ENCODE assay signal across 1 cellular context in the genomic region with DNA sequence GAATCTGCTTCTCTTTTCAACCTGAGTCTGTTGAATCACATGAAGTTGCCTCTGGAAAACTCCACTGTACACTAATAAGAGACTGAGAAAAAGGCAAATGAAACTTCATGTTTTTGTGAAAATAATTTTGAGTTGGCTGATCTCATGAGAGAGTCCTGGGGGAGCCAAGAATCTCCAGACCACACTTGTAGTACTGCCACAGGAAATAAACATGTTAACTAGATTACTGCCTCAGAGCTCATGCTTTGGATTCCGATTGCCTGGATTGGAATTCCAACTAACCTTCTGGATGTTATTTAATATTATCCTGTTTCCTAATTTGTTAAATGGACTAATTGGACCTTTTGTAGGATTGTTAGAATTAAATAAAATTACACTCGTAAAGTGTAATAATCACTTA.
TF ChIP-seq lines count a peak whose summit lies in the region.

No MANE protein-coding gene starts in this region.

TF ChIP-seq in IMR-90, 13 proteins besides CTCF, POLR2A, EP300 and RAD21 (continued from another document):
- TF ChIP-seq, protein P1, sequence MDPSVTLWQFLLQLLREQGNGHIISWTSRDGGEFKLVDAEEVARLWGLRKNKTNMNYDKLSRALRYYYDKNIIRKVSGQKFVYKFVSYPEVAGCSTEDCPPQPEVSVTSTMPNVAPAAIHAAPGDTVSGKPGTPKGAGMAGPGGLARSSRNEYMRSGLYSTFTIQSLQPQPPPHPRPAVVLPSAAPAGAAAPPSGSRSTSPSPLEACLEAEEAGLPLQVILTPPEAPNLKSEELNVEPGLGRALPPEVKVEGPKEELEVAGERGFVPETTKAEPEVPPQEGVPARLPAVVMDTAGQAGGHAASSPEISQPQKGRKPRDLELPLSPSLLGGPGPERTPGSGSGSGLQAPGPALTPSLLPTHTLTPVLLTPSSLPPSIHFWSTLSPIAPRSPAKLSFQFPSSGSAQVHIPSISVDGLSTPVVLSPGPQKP (IDR thresholded peaks at IDR 0.05; ENCODE audit: borderline replicate concordance, low read depth, low read length): no peak
- TF ChIP-seq RCOR1 (IDR thresholded peaks at IDR 0.05; ENCODE audit: insufficient replicate concordance, low read length) (no peak), NFE2L2 (IDR thresholded peaks at IDR 0.05; ENCODE audit: low read depth, low read length) (no peak), MXI1 (IDR thresholded peaks at IDR 0.05; ENCODE audit: borderline replicate concordance, low read depth, low read length) (no peak), CEBPB (IDR thresholded peaks at IDR 0.05; ENCODE audit: low read depth, low read length) (no peak)
